Comparison of ENCODE assay signal across 19 cellular contexts in the genomic region with DNA sequence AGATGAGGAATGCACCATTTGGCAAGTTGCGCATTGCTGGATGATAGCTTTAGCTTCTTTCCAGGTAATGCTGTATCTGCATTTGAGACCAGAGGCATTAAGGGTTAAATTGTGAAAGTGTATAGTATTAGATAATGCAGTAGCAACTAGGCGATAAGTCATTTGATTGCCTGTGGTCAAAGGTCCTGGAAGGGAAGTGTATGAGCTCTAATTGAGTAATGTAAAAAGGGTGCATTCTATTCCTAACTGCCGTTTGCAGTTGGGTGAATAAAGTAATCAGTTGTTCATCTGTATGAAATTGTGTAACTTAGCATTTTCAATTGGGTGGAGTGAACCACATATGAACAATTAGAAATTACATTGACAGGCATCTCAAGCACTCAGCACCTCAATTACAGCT. TPM values are rescaled to one million over a fixed set of nuclear protein-coding genes. Genes with fewer than 3 reads are reported as not detected.
DNase-seq lines count a peak whose midpoint lies in the region; ATAC-seq, FAIRE-seq and TF ChIP-seq lines count a peak whose summit lies in the region.
"Had no signal": no experiment of that assay in that cellular context is flagged by ENCODE, and none has a peak within 500 bp of the region (broad histone marks: within the 10 kb centered on the region; RNA-seq: fewer than 3 reads in every experiment).

No MANE protein-coding gene starts in this region.

- intact Hi-C loops in HepG2 (cut with micrococcal nuclease; ENCODE audit: unreplicated experiment): no loop called here

- H3K27ac ChIP-seq in liver (ENCODE audit: low read depth in 1 of 2, low read length in 2 of 2) (no peak overlapping the region), HepG2 (ENCODE audit: extremely low read length, insufficient read depth, low read length) (no peak overlapping the region), foreskin keratinocyte (no peak overlapping the region), small intestine (ENCODE audit: low read depth in 1 of 2, low read length in 1 of 2) (no peak overlapping the region)
- H3K27ac ChIP-seq: BLaER1 treated with 17β-estradiol and CSF1 and Interleukin-3, amounts not matched to agents 10 nM and 100 nM; Peyer's patch had no signal

- 42% methylated on average over 3 of the region's 3 CpGs for WGBS in liver
- 36% methylated on average over 3 of the region's 3 CpGs for WGBS in HepG2 (ENCODE audit: low lambda C conversion rate)
- WGBS in small intestine, 3 donors: 29 to 55% (median 39%) methylated on average over 3 of the region's 3 CpGs

- ATAC-seq in HepG2 (no peak), foreskin keratinocyte (no peak), HG03432 (IDR thresholded peaks at IDR 0.05; ENCODE audit: unreplicated experiment) (no peak)
- ATAC-seq: SK-N-SH treated with all-trans-retinoic acid at 6 μM for 48 hours had no signal

- peaks cover 0 to 9% (median 7%) of the 10 kb centered on the region in 4 donors for H3K4me1 ChIP-seq in liver (ENCODE audit: control insufficient read depth in 4 of 4, insufficient read depth in 4 of 4, low read length in 3 of 4)
- H3K4me1 ChIP-seq in HepG2 (ENCODE audit: insufficient read depth, low read length): no peaks in the 10 kb centered on the region
- peaks cover 26% of the 10 kb centered on the region for H3K4me1 ChIP-seq in foreskin keratinocyte
- peaks cover 0 to 5% of the 10 kb centered on the region in 2 donors for H3K4me1 ChIP-seq in small intestine (ENCODE audit: control insufficient read depth in 2 of 2, insufficient read depth in 1 of 2, low read depth in 1 of 2, low read length in 1 of 2)

- TF ChIP-seq EP300 in HepG2 (IDR thresholded peaks at IDR 0.05; ENCODE audit: low read depth in 2 of 2, low read length in 2 of 2) (no peak), HepG2 (CRISPR knock-in tag; IDR thresholded peaks at IDR 0.05; ENCODE audit: borderline replicate concordance) (no peak)

- no peak overlapping the region for H3K9ac ChIP-seq in liver (ENCODE audit: low read depth in 1 of 2, low read length in 2 of 2)
- no peak overlapping the region for H3K9ac ChIP-seq in HepG2 (ENCODE audit: insufficient read depth, low read depth, low read length)
- H3K9ac ChIP-seq: BLaER1 treated with 17β-estradiol and CSF1 and Interleukin-3, amounts not matched to agents 10 nM and 100 nM had no signal

- no peak for FAIRE-seq in HepG2 (lab: Jason Lieb, UNC)
- no peak for FAIRE-seq in small intestine (lab: Jason Lieb, UNC)
- FAIRE-seq: A204.1 had no signal

- H4K20me1 ChIP-seq in HepG2 (ENCODE audit: insufficient read depth, low read length): no peaks in the 10 kb centered on the region
- H4K20me1 ChIP-seq: BLaER1 treated with 17β-estradiol and CSF1 and Interleukin-3, amounts not matched to agents 10 nM and 100 nM had no signal

- CTCF ChIA-PET in HepG2 (lab: Yijun Ruan, JAX; ENCODE audit: low intra/inter-chr PET ratio, low total read pairs): no interaction called here

- H3K36me3 ChIP-seq in liver (ENCODE audit: control insufficient read depth in 4 of 4, insufficient read depth in 3 of 4, low read depth in 1 of 4, low read length in 3 of 4) (no peaks in the 10 kb centered on the region), HepG2 (replicated peaks in 1 of 2; ENCODE audit: control insufficient read depth in 1 of 2, insufficient read depth in 2 of 2, low read length in 2 of 2) (no peaks in the 10 kb centered on the region), small intestine (ENCODE audit: control insufficient read depth in 2 of 2, insufficient read depth in 2 of 2, low read length in 2 of 2) (no peaks in the 10 kb centered on the region)
- H3K36me3 ChIP-seq: BLaER1 treated with 17β-estradiol and CSF1 and Interleukin-3, amounts not matched to agents 10 nM and 100 nM; Peyer's patch had no signal

- BruUV-seq in HepG2 (replicated peaks; lab: Mats Ljungman, UMichigan): no TSS peak

- H3K79me2 ChIP-seq in HepG2 (ENCODE audit: insufficient read depth, low read length): no peaks in the 10 kb centered on the region

- H3K4me2 ChIP-seq in HepG2 (ENCODE audit: low read depth, low read length): no peak overlapping the region
- H3K4me2 ChIP-seq: BLaER1 treated with 17β-estradiol and CSF1 and Interleukin-3, amounts not matched to agents 10 nM and 100 nM had no signal

- no peak for TF ChIP-seq POLR2A in HepG2 (IDR thresholded peaks at IDR 0.05; ENCODE audit: insufficient read depth in 1 of 2, low read depth in 2 of 2, low read length in 2 of 2)

- no peak overlapping the region for H2AFZ ChIP-seq in HepG2 (ENCODE audit: low read length)

- H3K4me3 ChIP-seq in liver (ENCODE audit: low read depth in 1 of 3, low read length in 3 of 3) (no peak overlapping the region), HepG2 (replicated peaks in 1 of 3; ENCODE audit: insufficient read depth in 1 of 3, low read depth in 2 of 3, low read length in 3 of 3) (no peak overlapping the region), small intestine (ENCODE audit: low read depth in 1 of 2, low read length in 2 of 2) (no peak overlapping the region)
- H3K4me3 ChIP-seq: BLaER1 treated with 17β-estradiol and CSF1 and Interleukin-3, amounts not matched to agents 10 nM and 100 nM; Peyer's patch had no signal

- no peaks in the 10 kb centered on the region for H3K9me3 ChIP-seq in liver (ENCODE audit: control insufficient read depth in 4 of 4, low read length in 3 of 4)
- H3K9me3 ChIP-seq in HepG2 (ENCODE audit: low read length): no peaks in the 10 kb centered on the region
- H3K9me3 ChIP-seq in small intestine (ENCODE audit: control insufficient read depth, low read depth): no peaks in the 10 kb centered on the region
- H3K9me3 ChIP-seq: BLaER1 treated with 17β-estradiol and CSF1 and Interleukin-3, amounts not matched to agents 10 nM and 100 nM; Peyer's patch had no signal

- TF ChIP-seq RAD21 in liver (IDR thresholded peaks at IDR 0.05) (no peak), HepG2 (CRISPR knock-in tag; IDR thresholded peaks at IDR 0.05) (no peak)

- in situ Hi-C loops in HepG2 (cut with HindIII; ENCODE audit: extremely low pct_ligation_motif_present, low pct_unique_long_range_greater_than_20kb) (loop anchor here (25.0 kb wide), 1 partner anchor 1241 kb away; no protein-coding TSS in a partner anchor), SK-MEL-5 (cut with HindIII; ENCODE audit: low pct_unique_long_range_greater_than_20kb, low sequenced_read_pairs) (loop anchor here (25.0 kb wide), 2 partner anchors 241 to 366 kb away; no protein-coding TSS in a partner anchor)

- no peak for TF ChIP-seq CTCF in liver (IDR thresholded peaks at IDR 0.05; ENCODE audit: low read depth, low read length, missing input control)
- no peak for TF ChIP-seq CTCF in HepG2 (CRISPR knock-in tag; IDR thresholded peaks at IDR 0.05)
- no peak for TF ChIP-seq CTCF in foreskin keratinocyte (conservative IDR thresholded peaks at IDR 0.05)

- POLR2A ChIA-PET in HepG2 (lab: Yijun Ruan, JAX): no interaction called here

- no peaks in the 10 kb centered on the region for H3K27me3 ChIP-seq in liver (ENCODE audit: control insufficient read depth in 4 of 4, insufficient read depth in 4 of 4, low read length in 3 of 4)
- H3K27me3 ChIP-seq in HepG2 (ENCODE audit: control insufficient read depth in 1 of 2, insufficient read depth in 2 of 2, low read length in 2 of 2): peaks cover 0 to 1% of the 10 kb centered on the region in 2 experiments; a peak in 1 of 5 replicates
- H3K27me3 ChIP-seq in foreskin keratinocyte: no peaks in the 10 kb centered on the region
- no peaks in the 10 kb centered on the region for H3K27me3 ChIP-seq in small intestine (ENCODE audit: control insufficient read depth in 2 of 2, insufficient read depth in 2 of 2, low read length in 2 of 2)
- H3K27me3 ChIP-seq: BLaER1 treated with 17β-estradiol and CSF1 and Interleukin-3, amounts not matched to agents 10 nM and 100 nM; Peyer's patch had no signal

- DNase-seq in HepG2 (ENCODE audit: low spot score): no peak
- DNase-seq in SK-MEL-5 (ENCODE audit: low read depth, low spot score): peak; percentile 23
- DNase-seq in foreskin keratinocyte: peak; percentile 42 to 76
- DNase-seq in small intestine: peak; percentile 92
- no peak for DNase-seq in epidermal melanocyte (ENCODE audit: insufficient read length, low spot score)
- DNase-seq in NCI-H2227 treated with DMSO at 0.1 percent for 48 hours (lab: John Stamatoyannopoulos, UW): no peak
- DNase-seq: HCEC 1CT, NCI-H1417, NCI-H187 treated with DMSO at 0.1 percent for 48 hours, NCI-H510A, NCI-H82, Right ventricle myocardium superior, T-helper 1 cell had no signal

TF ChIP-seq in liver, 16 proteins besides CTCF, POLR2A, EP300 and RAD21 (continues in another document):
- peak in 1 of 2 donors; percentile 47 for TF ChIP-seq RXRA (IDR thresholded peaks at IDR 0.05)

RNA-seq across cellular contexts. Expression of a gene that starts 54.5 kb away (rescaled TPM):
- 10 to 100 TPM; 60.3 to 97.4 TPM for total RNA-seq in liver
- 10 to 100 TPM; 31.1 to 71.1 TPM for polyA plus RNA-seq in liver
- 106 and 120 TPM in 2 replicates for total RNA-seq in HepG2 (2016; rRNA removed; fragmentation: Illumina TruSeq; extraction: Trizol)
- total RNA-seq in HepG2 (2016; cell fraction: cytosol; rRNA removed; fragmentation: Illumina TruSeq; extraction: Trizol; ENCODE audit: low read depth): 50.7 and 51.7 TPM in 2 replicates
- 98.1 and 109 TPM in 2 replicates for total RNA-seq in HepG2 (2016; cell fraction: insoluble cytoplasmic fraction; rRNA removed; fragmentation: Illumina TruSeq; extraction: Trizol)
- total RNA-seq in HepG2 (2016; cell fraction: membrane; rRNA removed; fragmentation: Illumina TruSeq; extraction: Trizol): 54.9 and 56.0 TPM in 2 replicates
- total RNA-seq in HepG2 (2016; cell fraction: nucleus; rRNA removed; fragmentation: Illumina TruSeq; extraction: Trizol): 57.3 and 65.4 TPM in 2 replicates
- polyA plus RNA-seq in HepG2 (2011; rRNA removed): 198 and 199 TPM in 2 replicates
- polyA plus RNA-seq in HepG2 (2011; cell fraction: cytosol; rRNA removed): 187 and 226 TPM in 2 replicates
- polyA plus RNA-seq in HepG2 (2011; cell fraction: nucleus; rRNA removed): 166 and 177 TPM in 2 replicates
- polyA plus RNA-seq in HepG2 (2012): 117 and 122 TPM in 2 replicates
- polyA plus RNA-seq in HepG2 (2016; cell fraction: cytosol; fragmentation: Illumina TruSeq; extraction: Trizol; ENCODE audit: low read depth): 33.9 and 35.4 TPM in 2 replicates
- 136 and 179 TPM in 2 replicates for polyA plus RNA-seq in HepG2 (2016; cell fraction: insoluble cytoplasmic fraction; fragmentation: Illumina TruSeq; extraction: Trizol; ENCODE audit: low read depth)
- 47.7 and 51.7 TPM in 2 replicates for polyA plus RNA-seq in HepG2 (2016; cell fraction: membrane; fragmentation: Illumina TruSeq; extraction: Trizol; ENCODE audit: low read depth)
- polyA plus RNA-seq in HepG2 (2016; cell fraction: nucleus; fragmentation: Illumina TruSeq; extraction: Trizol; ENCODE audit: insufficient read depth, low read depth): 118 and 124 TPM in 2 replicates
- polyA minus RNA-seq in HepG2 (2011; rRNA and poly(A)+ RNA removed; ENCODE audit: low replicate concordance): 149 and 296 TPM in 2 replicates
- polyA minus RNA-seq in HepG2 (2011; cell fraction: cytosol; rRNA and poly(A)+ RNA removed): 111 and 136 TPM in 2 replicates
- 82.2 and 96.2 TPM in 2 replicates for polyA minus RNA-seq in HepG2 (2011; cell fraction: nucleus; rRNA and poly(A)+ RNA removed)
- 246 and 248 TPM in 2 replicates for total RNA-seq in SK-MEL-5 (2014; rRNA removed; shearing (Covaris generic))
- polyA plus RNA-seq in SK-MEL-5 (2015; cell fraction: cytosol; rRNA removed): 231 and 254 TPM in 2 replicates
- 84.6 and 111 TPM in 2 replicates for polyA plus RNA-seq in SK-MEL-5 (2015; cell fraction: nucleus; rRNA removed)
- total RNA-seq in foreskin keratinocyte: 383 and 394 TPM in 2 replicates
- 293 and 310 TPM in 2 replicates for polyA plus RNA-seq in foreskin keratinocyte
- 100 to 1,000 TPM; 154 to 196 (median 176) TPM for polyA plus RNA-seq in small intestine

Comparison
In these comparisons a context has a peak if more than half of its experiments do, and no peak if none do; other contexts are left out.
1. DNase-seq: peak in SK-MEL-5 (single experiment), foreskin keratinocyte (2 of 2) and small intestine (single experiment); none in HepG2 (single experiment), epidermal melanocyte (single experiment) and NCI-H2227 treated with DMSO at 0.1 percent for 48 hours (single experiment).